Comparison of ENCODE assay signal across 10 cellular contexts in the genomic region with DNA sequence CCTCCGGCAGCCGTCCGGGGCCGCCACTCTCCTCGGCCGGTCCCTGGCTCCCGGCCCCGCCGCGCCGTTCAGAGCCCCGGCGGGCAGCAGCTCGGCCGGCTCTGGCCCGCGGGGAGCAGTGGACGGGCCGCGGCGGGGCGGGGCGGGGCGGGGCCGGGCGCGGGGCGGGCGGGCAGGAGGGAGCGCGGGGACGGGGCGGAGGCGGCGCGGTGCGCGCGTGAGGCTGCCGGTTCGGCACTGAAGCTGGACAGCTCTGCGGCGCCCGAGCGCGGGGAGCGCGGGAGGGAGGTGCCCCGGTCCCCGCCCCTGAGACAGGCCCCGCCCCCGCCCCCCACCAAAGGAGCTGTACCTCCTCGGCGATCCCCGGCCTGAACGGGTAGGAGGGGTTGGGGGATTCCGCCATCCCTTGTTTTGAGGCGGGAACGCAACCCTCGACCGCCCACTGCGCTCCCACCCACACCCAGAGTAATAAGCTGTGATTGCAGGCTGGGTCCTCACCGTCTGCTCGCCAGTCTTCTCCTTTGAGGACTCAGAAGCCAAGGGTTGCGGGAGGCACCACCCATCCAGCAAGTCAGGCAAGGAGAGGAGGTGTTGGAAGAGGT. TPM values are rescaled to one million over a fixed set of nuclear protein-coding genes. Genes with fewer than 3 reads are reported as not detected.
DNase-seq lines count a peak whose midpoint lies in the region; ATAC-seq, FAIRE-seq and TF ChIP-seq lines count a peak whose summit lies in the region.
"Had no signal": no experiment of that assay in that cellular context is flagged by ENCODE, and none has a peak within 500 bp of the region (broad histone marks: within the 10 kb centered on the region; RNA-seq: fewer than 3 reads in every experiment).

Gene DRD2, minus strand, starts transcription at position 239 of the 602 bp plus-strand sequence. CDS start 50,747 bp downstream, outside the sequence.

- no peak within 1 kb of the TSS for H3K27ac Mint-ChIP-seq in activated naive CD8-positive, alpha-beta T cell treated with anti-CD3 and anti-CD28 coated beads for 36 hours

- H3K4me1 Mint-ChIP-seq in activated naive CD8-positive, alpha-beta T cell treated with anti-CD3 and anti-CD28 coated beads for 36 hours: peaks cover 3% of the 10 kb centered on the region

- no peaks in the 10 kb centered on the region for H3K4me1 ChIP-seq in testis
- H3K4me1 ChIP-seq in small intestine (ENCODE audit: control insufficient read depth in 2 of 2, insufficient read depth in 1 of 2, low read depth in 1 of 2, low read length in 1 of 2): no peaks in the 10 kb centered on the region

- H3K27me3 Mint-ChIP-seq in activated naive CD8-positive, alpha-beta T cell treated with anti-CD3 and anti-CD28 coated beads for 36 hours: peaks cover 70% of the 10 kb centered on the region

- TF ChIP-seq POLR2A in testis (IDR thresholded peaks at IDR 0.05): no peak

- no peak for FAIRE-seq in small intestine (lab: Jason Lieb, UNC)

- no peak within 1 kb of the TSS for H3K27ac ChIP-seq in testis
- H3K27ac ChIP-seq in small intestine (ENCODE audit: low read depth in 1 of 2, low read length in 1 of 2): no peak within 1 kb of the TSS
- H3K27ac ChIP-seq: KMS-11 had no signal

- no peak for TF ChIP-seq CTCF in testis (IDR thresholded peaks at IDR 0.05)

- H3K36me3 ChIP-seq in testis (ENCODE audit: low read depth, missing control alignments): no peaks in the 10 kb centered on the region
- no peaks in the 10 kb centered on the region for H3K36me3 ChIP-seq in small intestine (ENCODE audit: control insufficient read depth in 2 of 2, insufficient read depth in 2 of 2, low read length in 2 of 2)

- intact Hi-C loops in Right ventricle myocardium superior (cut with DNase I): no loop called here
- intact Hi-C loops in cardiac septum (cut with DNase I): no loop called here
- intact Hi-C loops in testis (cut with DNase I; ENCODE audit: low total_unique reads): no loop called here

- H3K9me3 ChIP-seq in testis (no peaks in the 10 kb centered on the region), small intestine (ENCODE audit: control insufficient read depth, low read depth) (no peaks in the 10 kb centered on the region)

- H3K4me3 Mint-ChIP-seq in activated naive CD8-positive, alpha-beta T cell treated with anti-CD3 and anti-CD28 coated beads for 36 hours: peak within 1 kb of the TSS; percentile 47

- 1 to 5% methylated on average over 8 to 38 of the region's 65 CpGs for WGBS in testis, 2 donors
- 3 to 12% (median 3%) methylated on average over 19 to 65 of the region's 65 CpGs for WGBS in small intestine, 3 donors

- no peaks in the 10 kb centered on the region for H3K36me3 Mint-ChIP-seq in activated naive CD8-positive, alpha-beta T cell treated with anti-CD3 and anti-CD28 coated beads for 36 hours

- ATAC-seq in Right ventricle myocardium superior (ENCODE audit: poor library complexity): peak; percentile 25

- no peaks in the 10 kb centered on the region for H3K9me3 Mint-ChIP-seq in activated naive CD8-positive, alpha-beta T cell treated with anti-CD3 and anti-CD28 coated beads for 36 hours

- H3K27me3 ChIP-seq in testis: no peaks in the 10 kb centered on the region
- H3K27me3 ChIP-seq in small intestine (ENCODE audit: control insufficient read depth in 2 of 2, insufficient read depth in 2 of 2, low read length in 2 of 2): peaks cover 7 to 33% of the 10 kb centered on the region in 2 donors

- DNase-seq in Right ventricle myocardium superior (no peak), cardiac septum (ENCODE audit: low spot score) (no peak), iPS-NIHi7 (ENCODE audit: extremely low spot score) (peak; percentile 67), testis (no peak), 8988T (no peak), NCI-H510A treated with DMSO at 0.1 percent for 48 hours (lab: John Stamatoyannopoulos, UW) (no peak), small intestine (no peak)
- peak; percentile 15 for DNase-seq in activated naive CD8-positive, alpha-beta T cell treated with anti-CD3 and anti-CD28 coated beads for 36 hours
- DNase-seq: activated CD4-positive, alpha-beta T cell treated with anti-CD3 and anti-CD28 coated beads for 4 hours had no signal

- peak within 1 kb of the TSS; percentile 12 to 37 for H3K4me3 ChIP-seq in testis
- H3K4me3 ChIP-seq in small intestine (ENCODE audit: low read depth in 1 of 2, low read length in 2 of 2): peak within 1 kb of the TSS in 1 of 2 donors; percentile 16

RNA-seq across cellular contexts. Expression of gene DRD2, which starts in this region (rescaled TPM):
- not detected for total RNA-seq in Right ventricle myocardium superior
- total RNA-seq in cardiac septum: not detected
- not detected for total RNA-seq in activated naive CD8-positive, alpha-beta T cell treated with anti-CD3 and anti-CD28 coated beads for 36 hours
- 1 to 10 TPM in 1 of 2 donors, under 1 TPM in 1; 0.74 to 2.5 TPM for total RNA-seq in testis
- polyA plus RNA-seq in testis (ENCODE audit: insufficient read depth, low read depth, low replicate concordance): 2.6 TPM
- under 1 TPM in 1 of 3 donors, not detected in 2; 0.28 TPM for polyA plus RNA-seq in small intestine

Comparison
In these comparisons a context has a peak if more than half of its experiments do, and no peak if none do; other contexts are left out.
1. Peak in ATAC-seq in Right ventricle myocardium superior; RNA of the gene not detected or under 1 TPM.
2. Peak in DNase-seq in activated naive CD8-positive, alpha-beta T cell treated with anti-CD3 and anti-CD28 coated beads for 36 hours; RNA of the gene not detected or under 1 TPM.